ENCODE assay signal across 6 cellular contexts in the genomic region with DNA sequence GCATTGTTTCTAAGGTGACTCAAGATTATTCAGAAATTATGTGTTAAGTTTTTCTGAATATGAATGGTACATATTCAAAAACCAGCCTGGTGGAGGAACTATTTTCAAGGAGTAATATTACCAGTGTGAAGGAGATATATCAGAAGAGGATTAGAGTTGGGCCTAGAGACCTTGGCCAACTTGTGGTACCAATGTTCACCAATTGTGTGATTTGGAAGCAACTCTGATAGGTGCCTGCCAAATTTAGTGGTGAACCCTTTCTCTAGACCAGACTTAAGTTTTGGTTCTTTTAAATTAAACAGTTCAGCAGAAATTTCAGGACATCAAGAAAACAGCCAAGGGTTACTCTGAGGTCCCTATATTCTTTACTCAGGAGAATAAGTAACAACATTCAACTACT.
"Had no signal": no experiment of that assay in that cellular context is flagged by ENCODE, and none has a peak within 500 bp of the region (broad histone marks: within the 10 kb centered on the region; RNA-seq: fewer than 3 reads in every experiment).

No MANE protein-coding gene starts in this region.

- H3K27ac Mint-ChIP-seq: GM23338, H9 had no signal

- H2AFZ ChIP-seq: GM23338 had no signal

- DNase-seq: H9, HCEC 1CT had no signal

- H3K9me3 Mint-ChIP-seq: GM23338, H9 had no signal

- H3K4me2 ChIP-seq: GM23338 had no signal

- H3K4me3 ChIP-seq: GM23338, K562 had no signal

- FAIRE-seq: H1, HTR-8/SVneo, K562 had no signal

- H3K4me3 Mint-ChIP-seq: GM23338, H9 had no signal

- ATAC-seq: GM23338, K562 had no signal
